Comparison of ENCODE assay signal across 1 cellular context in genomic region chr6:137746264-137746663, GRCh38.
TF ChIP-seq lines count a peak whose summit lies in the region.

No MANE protein-coding gene starts in this region.

TF ChIP-seq in SK-N-SH, 30 proteins besides CTCF, POLR2A, EP300 and RAD21 (continued from another document):
- TF ChIP-seq ZBTB33 (IDR thresholded peaks at IDR 0.05; ENCODE audit: borderline replicate concordance, low read depth) (no peak), POLR2AphosphoS5 (IDR thresholded peaks at IDR 0.05; ENCODE audit: low read depth, low read length) (no peak), SMC3 (IDR thresholded peaks at IDR 0.05; ENCODE audit: low read depth, low read length) (no peak), MEF2A (IDR thresholded peaks at IDR 0.05; ENCODE audit: borderline replicate concordance, low read depth) (no peak), FOXM1 (IDR thresholded peaks at IDR 0.05; ENCODE audit: low read depth) (no peak), TEAD4 (IDR thresholded peaks at IDR 0.05; ENCODE audit: borderline replicate concordance, insufficient read depth) (no peak), REST (IDR thresholded peaks at IDR 0.05; ENCODE audit: low read depth, low read length) (no peak), TCF12 (IDR thresholded peaks at IDR 0.05) (no peak), MAX (IDR thresholded peaks at IDR 0.05; ENCODE audit: low read depth) (no peak)
